Comparison of ENCODE assay signal across 16 cellular contexts in the genomic region with DNA sequence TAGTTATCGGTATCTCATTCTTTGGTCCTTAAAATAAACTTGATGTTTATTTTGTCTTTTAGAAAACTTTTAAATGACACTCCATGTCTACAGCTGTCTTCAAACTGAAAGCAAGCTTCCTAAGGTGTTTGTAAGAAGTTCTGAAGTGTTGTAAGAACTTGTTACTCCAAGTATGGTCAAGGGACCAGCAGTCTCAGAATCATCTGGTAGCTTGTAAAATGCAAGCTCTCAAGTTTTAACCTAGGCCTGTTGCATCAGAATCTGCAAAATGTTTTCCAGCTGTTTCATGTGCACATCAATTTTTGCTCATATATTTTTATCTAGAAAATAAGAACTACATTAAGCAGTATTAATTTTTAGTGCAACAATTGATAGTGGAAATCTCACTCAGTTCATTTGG.
"Had no signal": no experiment of that assay in that cellular context is flagged by ENCODE, and none has a peak within 500 bp of the region (broad histone marks: within the 10 kb centered on the region; RNA-seq: fewer than 3 reads in every experiment).

No MANE protein-coding gene starts in this region.

- H3K36me3 ChIP-seq: cardiac muscle cell, neutrophil, ovary, prostate gland, upper lobe of right lung had no signal

- H3K27ac ChIP-seq: cardiac muscle cell, neutrophil, ovary, prostate gland, upper lobe of right lung had no signal

- H3K9me3 ChIP-seq: neutrophil, ovary, prostate gland, upper lobe of right lung had no signal

- H3K4me3 ChIP-seq: cardiac muscle cell, ovary, prostate gland, upper lobe of right lung had no signal

- DNase-seq: activated CD4-positive, alpha-beta memory T cell treated with anti-CD3 and anti-CD28 coated beads for 36 hours; activated CD4-positive, alpha-beta T cell treated with anti-CD3 and anti-CD28 coated beads for 48 hours; activated effector memory CD4-positive, alpha-beta T cell treated with Interleukin-2 at 50 U/mL for 16 hours; activated naive CD4-positive, alpha-beta T cell treated with anti-CD3 and anti-CD28 coated beads for 36 hours; activated T-cell treated with anti-CD3 and anti-CD28 coated beads, Interleukin-2, amount 50 U/mL, for 72 hours; effector CD4-positive, alpha-beta T cell; erythroblast; foreskin melanocyte; head of caudate nucleus; ovary; stimulated activated CD4-positive, alpha-beta T cell treated with anti-CD3 and anti-CD28 coated beads, Interleukin-4, amount 100 ng/mL, for 4 hours; stimulated activated naive CD8-positive, alpha-beta T cell treated with anti-CD3 and anti-CD28 coated beads, Interleukin-15, Interleukin-2, amounts not matched to agents 100 U/mL and 50 U/mL, for 24 hours; upper lobe of right lung had no signal

- H3K4me1 ChIP-seq: prostate gland, upper lobe of right lung had no signal

- H3K27me3 ChIP-seq: cardiac muscle cell, neutrophil, ovary, upper lobe of right lung had no signal
